ENCODE assay signal across 2 cellular contexts in the genomic region with DNA sequence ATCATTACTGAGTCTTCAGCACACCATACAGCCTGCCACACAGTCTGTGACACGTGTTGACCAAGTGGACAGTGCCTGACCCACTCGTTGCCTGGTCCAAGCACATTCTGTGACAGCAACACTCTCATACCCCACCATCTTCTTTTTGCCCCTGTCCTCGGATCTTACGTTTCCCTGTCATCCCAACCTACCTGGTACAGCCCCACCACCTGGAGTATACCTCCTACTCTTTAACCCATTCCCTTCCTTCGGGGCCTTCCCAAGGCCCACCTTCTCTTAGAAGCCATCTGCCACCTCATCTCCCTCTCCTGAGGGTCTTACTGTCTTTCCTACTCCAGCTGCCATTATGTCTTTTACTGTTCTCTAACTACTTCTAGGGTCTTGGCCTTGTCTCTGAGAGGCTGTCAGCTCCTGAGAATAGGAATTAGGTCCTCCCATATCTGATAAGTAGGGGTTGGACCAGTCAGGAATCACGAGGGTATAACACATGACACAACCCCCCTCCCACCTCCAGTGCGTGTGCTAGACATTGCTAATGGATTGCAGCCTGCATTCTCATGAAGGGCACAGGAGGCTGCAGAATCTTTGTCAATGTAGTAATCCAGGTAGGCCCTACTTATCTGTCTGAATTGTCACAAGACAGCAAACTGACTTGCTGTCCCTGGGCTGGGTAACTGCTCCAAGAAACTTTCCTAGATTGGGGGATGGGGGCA.
TF ChIP-seq lines count a peak whose summit lies in the region.

No MANE protein-coding gene starts in this region.

TF ChIP-seq in HepG2, 621 proteins besides CTCF, POLR2A, EP300 and RAD21:
- TF ChIP-seq, protein P1, sequence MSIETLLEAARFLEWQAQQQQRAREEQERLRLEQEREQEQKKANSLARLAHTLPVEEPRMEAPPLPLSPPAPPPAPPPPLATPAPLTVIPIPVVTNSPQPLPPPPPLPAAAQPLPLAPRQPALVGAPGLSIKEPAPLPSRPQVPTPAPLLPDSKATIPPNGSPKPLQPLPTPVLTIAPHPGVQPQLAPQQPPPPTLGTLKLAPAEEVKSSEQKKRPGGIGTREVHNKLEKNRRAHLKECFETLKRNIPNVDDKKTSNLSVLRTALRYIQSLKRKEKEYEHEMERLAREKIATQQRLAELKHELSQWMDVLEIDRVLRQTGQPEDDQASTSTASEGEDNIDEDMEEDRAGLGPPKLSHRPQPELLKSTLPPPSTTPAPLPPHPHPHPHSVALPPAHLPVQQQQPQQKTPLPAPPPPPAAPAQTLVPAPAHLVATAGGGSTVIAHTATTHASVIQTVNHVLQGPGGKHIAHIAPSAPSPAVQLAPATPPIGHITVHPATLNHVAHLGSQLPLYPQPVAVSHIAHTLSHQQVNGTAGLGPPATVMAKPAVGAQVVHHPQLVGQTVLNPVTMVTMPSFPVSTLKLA (IDR thresholded peaks at IDR 0.05) = 0 out of 2 replicates have a peak, but pooled peaks have one; percentile 25
- no peak for TF ChIP-seq ZFP1 (CRISPR knock-in tag; IDR thresholded peaks at IDR 0.05)
- TF ChIP-seq, protein P2, sequence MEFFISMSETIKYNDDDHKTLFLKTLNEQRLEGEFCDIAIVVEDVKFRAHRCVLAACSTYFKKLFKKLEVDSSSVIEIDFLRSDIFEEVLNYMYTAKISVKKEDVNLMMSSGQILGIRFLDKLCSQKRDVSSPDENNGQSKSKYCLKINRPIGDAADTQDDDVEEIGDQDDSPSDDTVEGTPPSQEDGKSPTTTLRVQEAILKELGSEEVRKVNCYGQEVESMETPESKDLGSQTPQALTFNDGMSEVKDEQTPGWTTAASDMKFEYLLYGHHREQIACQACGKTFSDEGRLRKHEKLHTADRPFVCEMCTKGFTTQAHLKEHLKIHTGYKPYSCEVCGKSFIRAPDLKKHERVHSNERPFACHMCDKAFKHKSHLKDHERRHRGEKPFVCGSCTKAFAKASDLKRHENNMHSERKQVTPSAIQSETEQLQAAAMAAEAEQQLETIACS (CRISPR knock-in tag; IDR thresholded peaks at IDR 0.05) = no peak
TF ChIP-seq in HepG2: peak in this region for 1.

TF ChIP-seq in K562, 482 proteins besides CTCF, POLR2A, EP300 and RAD21 (continues in another document):
- TF ChIP-seq MYC (IDR thresholded peaks at IDR 0.05; ENCODE audit: low read depth, low read length) = no peak
- TF ChIP-seq MYC (CRISPR knock-in tag; IDR thresholded peaks at IDR 0.05; ENCODE audit: borderline replicate concordance, low read depth) = 0 out of 2 replicates have a peak, but pooled peaks have one; percentile 49
- TF ChIP-seq MAZ (CRISPR knock-in tag; conservative IDR thresholded peaks at IDR 0.05 in 1 of 2, IDR thresholded peaks at IDR 0.05 in 1 of 2) = peak in 1 of 2 experiments; percentile 42; a peak in 1 of 4 replicates
- TF ChIP-seq SREBF1 (IDR thresholded peaks at IDR 0.05; ENCODE audit: borderline replicate concordance, low read depth, low read length) = no peak
- no peak for TF ChIP-seq TARDBP (IDR thresholded peaks at IDR 0.05)
- no peak for TF ChIP-seq FOXJ3 (CRISPR knock-in tag; IDR thresholded peaks at IDR 0.05)
- no peak for TF ChIP-seq ZNF507 (tag; conservative IDR thresholded peaks at IDR 0.05)
- TF ChIP-seq ZNF175 (CRISPR knock-in tag; IDR thresholded peaks at IDR 0.05; ENCODE audit: low read depth) = peak; percentile 39; the same call in 1 of the 2 replicates
- TF ChIP-seq, protein P3, sequence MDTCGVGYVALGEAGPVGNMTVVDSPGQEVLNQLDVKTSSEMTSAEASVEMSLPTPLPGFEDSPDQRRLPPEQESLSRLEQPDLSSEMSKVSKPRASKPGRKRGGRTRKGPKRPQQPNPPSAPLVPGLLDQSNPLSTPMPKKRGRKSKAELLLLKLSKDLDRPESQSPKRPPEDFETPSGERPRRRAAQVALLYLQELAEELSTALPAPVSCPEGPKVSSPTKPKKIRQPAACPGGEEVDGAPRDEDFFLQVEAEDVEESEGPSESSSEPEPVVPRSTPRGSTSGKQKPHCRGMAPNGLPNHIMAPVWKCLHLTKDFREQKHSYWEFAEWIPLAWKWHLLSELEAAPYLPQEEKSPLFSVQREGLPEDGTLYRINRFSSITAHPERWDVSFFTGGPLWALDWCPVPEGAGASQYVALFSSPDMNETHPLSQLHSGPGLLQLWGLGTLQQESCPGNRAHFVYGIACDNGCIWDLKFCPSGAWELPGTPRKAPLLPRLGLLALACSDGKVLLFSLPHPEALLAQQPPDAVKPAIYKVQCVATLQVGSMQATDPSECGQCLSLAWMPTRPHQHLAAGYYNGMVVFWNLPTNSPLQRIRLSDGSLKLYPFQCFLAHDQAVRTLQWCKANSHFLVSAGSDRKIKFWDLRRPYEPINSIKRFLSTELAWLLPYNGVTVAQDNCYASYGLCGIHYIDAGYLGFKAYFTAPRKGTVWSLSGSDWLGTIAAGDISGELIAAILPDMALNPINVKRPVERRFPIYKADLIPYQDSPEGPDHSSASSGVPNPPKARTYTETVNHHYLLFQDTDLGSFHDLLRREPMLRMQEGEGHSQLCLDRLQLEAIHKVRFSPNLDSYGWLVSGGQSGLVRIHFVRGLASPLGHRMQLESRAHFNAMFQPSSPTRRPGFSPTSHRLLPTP (IDR thresholded peaks at IDR 0.05; ENCODE audit: borderline replicate concordance, extremely low read depth, insufficient read length) = no peak
- no peak for TF ChIP-seq NCOA1 (IDR thresholded peaks at IDR 0.05; ENCODE audit: low read depth)
- TF ChIP-seq KAT7 (CRISPR knock-in tag; IDR thresholded peaks at IDR 0.05; ENCODE audit: borderline replicate concordance) = no peak
- TF ChIP-seq, protein P4, sequence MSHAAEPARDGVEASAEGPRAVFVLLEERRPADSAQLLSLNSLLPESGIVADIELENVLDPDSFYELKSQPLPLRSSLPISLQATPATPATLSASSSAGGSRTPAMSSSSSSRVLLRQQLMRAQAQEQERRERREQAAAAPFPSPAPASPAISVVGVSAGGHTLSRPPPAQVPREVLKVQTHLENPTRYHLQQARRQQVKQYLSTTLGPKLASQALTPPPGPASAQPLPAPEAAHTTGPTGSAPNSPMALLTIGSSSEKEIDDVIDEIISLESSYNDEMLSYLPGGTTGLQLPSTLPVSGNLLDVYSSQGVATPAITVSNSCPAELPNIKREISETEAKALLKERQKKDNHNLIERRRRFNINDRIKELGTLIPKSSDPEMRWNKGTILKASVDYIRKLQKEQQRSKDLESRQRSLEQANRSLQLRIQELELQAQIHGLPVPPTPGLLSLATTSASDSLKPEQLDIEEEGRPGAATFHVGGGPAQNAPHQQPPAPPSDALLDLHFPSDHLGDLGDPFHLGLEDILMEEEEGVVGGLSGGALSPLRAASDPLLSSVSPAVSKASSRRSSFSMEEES (CRISPR knock-in tag; IDR thresholded peaks at IDR 0.05) = peak; percentile 10; the same call in 1 of the 2 replicates
- TF ChIP-seq, protein P5, sequence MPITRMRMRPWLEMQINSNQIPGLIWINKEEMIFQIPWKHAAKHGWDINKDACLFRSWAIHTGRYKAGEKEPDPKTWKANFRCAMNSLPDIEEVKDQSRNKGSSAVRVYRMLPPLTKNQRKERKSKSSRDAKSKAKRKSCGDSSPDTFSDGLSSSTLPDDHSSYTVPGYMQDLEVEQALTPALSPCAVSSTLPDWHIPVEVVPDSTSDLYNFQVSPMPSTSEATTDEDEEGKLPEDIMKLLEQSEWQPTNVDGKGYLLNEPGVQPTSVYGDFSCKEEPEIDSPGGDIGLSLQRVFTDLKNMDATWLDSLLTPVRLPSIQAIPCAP (CRISPR knock-in tag; IDR thresholded peaks at IDR 0.05; ENCODE audit: borderline replicate concordance) = no peak
- TF ChIP-seq, protein P6, sequence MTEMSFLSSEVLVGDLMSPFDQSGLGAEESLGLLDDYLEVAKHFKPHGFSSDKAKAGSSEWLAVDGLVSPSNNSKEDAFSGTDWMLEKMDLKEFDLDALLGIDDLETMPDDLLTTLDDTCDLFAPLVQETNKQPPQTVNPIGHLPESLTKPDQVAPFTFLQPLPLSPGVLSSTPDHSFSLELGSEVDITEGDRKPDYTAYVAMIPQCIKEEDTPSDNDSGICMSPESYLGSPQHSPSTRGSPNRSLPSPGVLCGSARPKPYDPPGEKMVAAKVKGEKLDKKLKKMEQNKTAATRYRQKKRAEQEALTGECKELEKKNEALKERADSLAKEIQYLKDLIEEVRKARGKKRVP (CRISPR knock-in tag; IDR thresholded peaks at IDR 0.05) = no peak
- TF ChIP-seq, protein P7, sequence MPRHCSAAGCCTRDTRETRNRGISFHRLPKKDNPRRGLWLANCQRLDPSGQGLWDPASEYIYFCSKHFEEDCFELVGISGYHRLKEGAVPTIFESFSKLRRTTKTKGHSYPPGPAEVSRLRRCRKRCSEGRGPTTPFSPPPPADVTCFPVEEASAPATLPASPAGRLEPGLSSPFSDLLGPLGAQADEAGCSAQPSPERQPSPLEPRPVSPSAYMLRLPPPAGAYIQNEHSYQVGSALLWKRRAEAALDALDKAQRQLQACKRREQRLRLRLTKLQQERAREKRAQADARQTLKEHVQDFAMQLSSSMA (CRISPR knock-in tag; IDR thresholded peaks at IDR 0.05) = no peak
- TF ChIP-seq YBX1 (IDR thresholded peaks at IDR 0.05) = no peak
- TF ChIP-seq, protein P8, sequence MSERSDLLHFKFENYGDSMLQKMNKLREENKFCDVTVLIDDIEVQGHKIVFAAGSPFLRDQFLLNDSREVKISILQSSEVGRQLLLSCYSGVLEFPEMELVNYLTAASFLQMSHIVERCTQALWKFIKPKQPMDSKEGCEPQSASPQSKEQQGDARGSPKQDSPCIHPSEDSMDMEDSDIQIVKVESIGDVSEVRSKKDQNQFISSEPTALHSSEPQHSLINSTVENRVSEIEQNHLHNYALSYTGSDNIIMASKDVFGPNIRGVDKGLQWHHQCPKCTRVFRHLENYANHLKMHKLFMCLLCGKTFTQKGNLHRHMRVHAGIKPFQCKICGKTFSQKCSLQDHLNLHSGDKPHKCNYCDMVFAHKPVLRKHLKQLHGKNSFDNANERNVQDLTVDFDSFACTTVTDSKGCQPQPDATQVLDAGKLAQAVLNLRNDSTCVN (CRISPR knock-in tag; IDR thresholded peaks at IDR 0.05) = peak; percentile 69; the same call in 1 of the 2 replicates
- peak; percentile 56; the same call in 1 of the 2 replicates for TF ChIP-seq RAD51 (IDR thresholded peaks at IDR 0.05; ENCODE audit: borderline replicate concordance, low read depth)
- no peak for TF ChIP-seq HDAC6 (IDR thresholded peaks at IDR 0.05; ENCODE audit: low read depth, low read length)
- no peak for TF ChIP-seq MTA1 (IDR thresholded peaks at IDR 0.05; ENCODE audit: borderline replicate concordance)
- no peak for TF ChIP-seq PHB (CRISPR knock-in tag; IDR thresholded peaks at IDR 0.05)
- TF ChIP-seq, protein P9, sequence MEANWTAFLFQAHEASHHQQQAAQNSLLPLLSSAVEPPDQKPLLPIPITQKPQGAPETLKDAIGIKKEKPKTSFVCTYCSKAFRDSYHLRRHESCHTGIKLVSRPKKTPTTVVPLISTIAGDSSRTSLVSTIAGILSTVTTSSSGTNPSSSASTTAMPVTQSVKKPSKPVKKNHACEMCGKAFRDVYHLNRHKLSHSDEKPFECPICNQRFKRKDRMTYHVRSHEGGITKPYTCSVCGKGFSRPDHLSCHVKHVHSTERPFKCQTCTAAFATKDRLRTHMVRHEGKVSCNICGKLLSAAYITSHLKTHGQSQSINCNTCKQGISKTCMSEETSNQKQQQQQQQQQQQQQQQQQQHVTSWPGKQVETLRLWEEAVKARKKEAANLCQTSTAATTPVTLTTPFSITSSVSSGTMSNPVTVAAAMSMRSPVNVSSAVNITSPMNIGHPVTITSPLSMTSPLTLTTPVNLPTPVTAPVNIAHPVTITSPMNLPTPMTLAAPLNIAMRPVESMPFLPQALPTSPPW (CRISPR knock-in tag; IDR thresholded peaks at IDR 0.05) = peak; percentile 72
- peak; percentile 88 for TF ChIP-seq CXXC5 (CRISPR knock-in tag; IDR thresholded peaks at IDR 0.05)
- TF ChIP-seq, protein P10, sequence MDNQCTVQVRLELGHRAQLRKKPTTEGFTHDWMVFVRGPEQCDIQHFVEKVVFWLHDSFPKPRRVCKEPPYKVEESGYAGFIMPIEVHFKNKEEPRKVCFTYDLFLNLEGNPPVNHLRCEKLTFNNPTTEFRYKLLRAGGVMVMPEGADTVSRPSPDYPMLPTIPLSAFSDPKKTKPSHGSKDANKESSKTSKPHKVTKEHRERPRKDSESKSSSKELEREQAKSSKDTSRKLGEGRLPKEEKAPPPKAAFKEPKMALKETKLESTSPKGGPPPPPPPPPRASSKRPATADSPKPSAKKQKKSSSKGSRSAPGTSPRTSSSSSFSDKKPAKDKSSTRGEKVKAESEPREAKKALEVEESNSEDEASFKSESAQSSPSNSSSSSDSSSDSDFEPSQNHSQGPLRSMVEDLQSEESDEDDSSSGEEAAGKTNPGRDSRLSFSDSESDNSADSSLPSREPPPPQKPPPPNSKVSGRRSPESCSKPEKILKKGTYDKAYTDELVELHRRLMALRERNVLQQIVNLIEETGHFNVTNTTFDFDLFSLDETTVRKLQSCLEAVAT (IDR thresholded peaks at IDR 0.05) = peak in 1 of 2 experiments; percentile 98; a peak in 2 of 4 replicates
- TF ChIP-seq TOE1 (IDR thresholded peaks at IDR 0.05; ENCODE audit: borderline replicate concordance) = peak; percentile 68; the same call in 1 of the 2 replicates
- TF ChIP-seq TOE1 (CRISPR knock-in tag; IDR thresholded peaks at IDR 0.05; ENCODE audit: borderline replicate concordance, low read depth) = no peak
- TF ChIP-seq, protein P11, sequence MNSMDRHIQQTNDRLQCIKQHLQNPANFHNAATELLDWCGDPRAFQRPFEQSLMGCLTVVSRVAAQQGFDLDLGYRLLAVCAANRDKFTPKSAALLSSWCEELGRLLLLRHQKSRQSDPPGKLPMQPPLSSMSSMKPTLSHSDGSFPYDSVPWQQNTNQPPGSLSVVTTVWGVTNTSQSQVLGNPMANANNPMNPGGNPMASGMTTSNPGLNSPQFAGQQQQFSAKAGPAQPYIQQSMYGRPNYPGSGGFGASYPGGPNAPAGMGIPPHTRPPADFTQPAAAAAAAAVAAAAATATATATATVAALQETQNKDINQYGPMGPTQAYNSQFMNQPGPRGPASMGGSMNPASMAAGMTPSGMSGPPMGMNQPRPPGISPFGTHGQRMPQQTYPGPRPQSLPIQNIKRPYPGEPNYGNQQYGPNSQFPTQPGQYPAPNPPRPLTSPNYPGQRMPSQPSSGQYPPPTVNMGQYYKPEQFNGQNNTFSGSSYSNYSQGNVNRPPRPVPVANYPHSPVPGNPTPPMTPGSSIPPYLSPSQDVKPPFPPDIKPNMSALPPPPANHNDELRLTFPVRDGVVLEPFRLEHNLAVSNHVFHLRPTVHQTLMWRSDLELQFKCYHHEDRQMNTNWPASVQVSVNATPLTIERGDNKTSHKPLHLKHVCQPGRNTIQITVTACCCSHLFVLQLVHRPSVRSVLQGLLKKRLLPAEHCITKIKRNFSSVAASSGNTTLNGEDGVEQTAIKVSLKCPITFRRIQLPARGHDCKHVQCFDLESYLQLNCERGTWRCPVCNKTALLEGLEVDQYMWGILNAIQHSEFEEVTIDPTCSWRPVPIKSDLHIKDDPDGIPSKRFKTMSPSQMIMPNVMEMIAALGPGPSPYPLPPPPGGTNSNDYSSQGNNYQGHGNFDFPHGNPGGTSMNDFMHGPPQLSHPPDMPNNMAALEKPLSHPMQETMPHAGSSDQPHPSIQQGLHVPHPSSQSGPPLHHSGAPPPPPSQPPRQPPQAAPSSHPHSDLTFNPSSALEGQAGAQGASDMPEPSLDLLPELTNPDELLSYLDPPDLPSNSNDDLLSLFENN (IDR thresholded peaks at IDR 0.05; ENCODE audit: low read depth in 2 of 2, low read length in 2 of 2) = peak in 1 of 2 experiments; percentile 78; a peak in 1 of 4 replicates
- no peak for TF ChIP-seq ZFPM2 (CRISPR knock-in tag; IDR thresholded peaks at IDR 0.05)
- TF ChIP-seq, protein P12, sequence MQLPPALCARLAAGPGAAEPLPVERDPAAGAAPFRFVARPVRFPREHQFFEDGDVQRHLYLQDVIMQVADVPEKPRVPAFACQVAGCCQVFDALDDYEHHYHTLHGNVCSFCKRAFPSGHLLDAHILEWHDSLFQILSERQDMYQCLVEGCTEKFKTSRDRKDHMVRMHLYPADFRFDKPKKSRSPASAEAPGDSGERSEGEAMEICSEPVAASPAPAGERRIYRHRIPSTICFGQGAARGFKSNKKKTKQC (CRISPR knock-in tag; IDR thresholded peaks at IDR 0.05) = no peak
